In the genomic region with DNA sequence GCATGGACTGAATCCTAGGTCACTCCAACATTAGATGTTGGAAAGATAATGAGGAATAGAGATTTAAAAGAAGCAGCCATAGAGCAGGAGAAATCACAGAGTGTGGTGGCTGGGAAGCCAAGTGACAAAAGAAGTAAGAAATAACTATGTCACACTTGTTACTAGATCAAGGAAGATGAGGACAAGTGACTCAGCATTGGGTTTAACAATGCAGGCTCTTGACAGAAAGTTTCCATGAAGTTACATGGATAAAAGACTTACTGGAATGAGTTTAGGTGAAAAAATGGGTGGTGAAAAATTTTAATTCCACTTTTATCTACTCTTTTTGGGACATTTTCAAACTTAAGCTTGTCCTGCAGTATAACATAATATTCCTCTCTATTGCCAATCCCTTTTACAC, we compare ENCODE assay signal across 18 cellular contexts.
"Had no signal": no experiment of that assay in that cellular context is flagged by ENCODE, and none has a peak within 500 bp of the region (broad histone marks: within the 10 kb centered on the region; RNA-seq: fewer than 3 reads in every experiment).

No MANE protein-coding gene starts in this region.

- H3K4me1 ChIP-seq: prostate gland, right lobe of liver, spleen had no signal

- ATAC-seq: naive thymus-derived CD8-positive, alpha-beta T cell; right lobe of liver had no signal

- H3K9me3 ChIP-seq: esophagus muscularis mucosa, neutrophil, prostate gland, right lobe of liver, spleen had no signal

- H3K27ac Mint-ChIP-seq: activated naive CD4-positive, alpha-beta T cell treated with anti-CD3 and anti-CD28 coated beads, Interleukin-2, amount 10 ng/mL, durations not matched to agents 7 days and 5 days; activated T-helper 2 cell treated with anti-CD3 and anti-CD28 coated beads, Interferon-gamma antibody, Interleukin-2, Interleukin-4, amounts not matched to agents 10 μg/mL and 5 μg/mL and 100 μg/mL, durations not matched to agents 14 hours and 24 hours and 36 hours; brain; stimulated activated naive B cell treated with anti-CD40 and anti-IgM and Interleukin-4, amounts not matched to agents 10 μg/mL and 1 μg/mL and 100 μg/mL, for 72 hours; type B pancreatic cell had no signal

- H3K27me3 Mint-ChIP-seq: activated naive CD4-positive, alpha-beta T cell treated with anti-CD3 and anti-CD28 coated beads, Interleukin-2, amount 10 ng/mL, durations not matched to agents 7 days and 5 days; brain; naive thymus-derived CD8-positive, alpha-beta T cell; stimulated activated naive B cell treated with anti-CD40 and anti-IgM and Interleukin-4, amounts not matched to agents 10 μg/mL and 1 μg/mL and 100 μg/mL, for 72 hours; type B pancreatic cell had no signal

- H3K4me3 Mint-ChIP-seq: activated naive CD4-positive, alpha-beta T cell treated with anti-CD3 and anti-CD28 coated beads, Interleukin-2, amount 10 ng/mL, durations not matched to agents 7 days and 5 days; brain; naive thymus-derived CD8-positive, alpha-beta T cell; stimulated activated naive B cell treated with anti-CD40 and anti-IgM and Interleukin-4, amounts not matched to agents 10 μg/mL and 1 μg/mL and 100 μg/mL, for 72 hours; type B pancreatic cell had no signal

- H3K27ac ChIP-seq: esophagus muscularis mucosa, neutrophil, prostate gland, right lobe of liver, spleen had no signal

- H3K4me1 Mint-ChIP-seq: activated naive CD4-positive, alpha-beta T cell treated with anti-CD3 and anti-CD28 coated beads, Interleukin-2, amount 10 ng/mL, durations not matched to agents 7 days and 5 days; brain had no signal

- H3K4me3 ChIP-seq: esophagus muscularis mucosa, prostate gland, right lobe of liver, spleen had no signal

- H3K9me3 Mint-ChIP-seq: activated naive CD4-positive, alpha-beta T cell treated with anti-CD3 and anti-CD28 coated beads, Interleukin-2, amount 10 ng/mL, durations not matched to agents 7 days and 5 days; activated T-helper 2 cell treated with anti-CD3 and anti-CD28 coated beads, Interferon-gamma antibody, Interleukin-2, Interleukin-4, amounts not matched to agents 10 μg/mL and 5 μg/mL and 100 μg/mL, durations not matched to agents 14 hours and 24 hours and 36 hours; brain; naive thymus-derived CD8-positive, alpha-beta T cell; stimulated activated naive B cell treated with anti-CD40 and anti-IgM and Interleukin-4, amounts not matched to agents 10 μg/mL and 1 μg/mL and 100 μg/mL, for 72 hours; type B pancreatic cell had no signal

- H3K36me3 ChIP-seq: esophagus muscularis mucosa, neutrophil, prostate gland, right lobe of liver, spleen had no signal

- H3K27me3 ChIP-seq: esophagus muscularis mucosa, neutrophil, right lobe of liver, spleen had no signal

- DNase-seq: activated CD4-positive, alpha-beta T cell treated with anti-CD3 and anti-CD28 coated beads for 48 hours; activated naive CD4-positive, alpha-beta T cell treated with anti-CD3 and anti-CD28 coated beads, Interleukin-2, amount 10 ng/mL, durations not matched to agents 7 days and 5 days; amniotic stem cell; cerebellar nuclear complex; dermis blood vessel endothelial cell; foreskin fibroblast; naive thymus-derived CD8-positive, alpha-beta T cell; right lobe of liver; spleen; stimulated activated CD4-positive, alpha-beta T cell treated with anti-CD3 and anti-CD28 coated beads, Interleukin-1b, Interleukin-23, amount 100 ng/mL, for 48 hours; stimulated activated naive B cell treated with anti-CD40 and anti-IgM and Interleukin-4, amounts not matched to agents 10 μg/mL and 1 μg/mL and 100 μg/mL, for 72 hours; T-helper 9 cell had no signal

- H3K36me3 Mint-ChIP-seq: brain; stimulated activated naive B cell treated with anti-CD40 and anti-IgM and Interleukin-4, amounts not matched to agents 10 μg/mL and 1 μg/mL and 100 μg/mL, for 72 hours; type B pancreatic cell had no signal
